21 cellular contexts compared by ENCODE assay signal in genomic region chr21:39666681-39667315, GRCh38. TPM values are rescaled to one million over a fixed set of nuclear protein-coding genes. Genes with fewer than 3 reads are reported as not detected.
"Had no signal": no experiment of that assay in that cellular context is flagged by ENCODE, and none has a peak within 500 bp of the region (broad histone marks: within the 10 kb centered on the region; RNA-seq: fewer than 3 reads in every experiment).

No MANE protein-coding gene starts in this region.

- H3K36me3 ChIP-seq: cardiac muscle cell, lower lobe of right lung, transverse colon, WERI-Rb-1 had no signal

- H3K27me3 ChIP-seq: cardiac muscle cell, hepatocyte, transverse colon had no signal

- H3K4me1 ChIP-seq: lower lobe of right lung, parathyroid adenoma had no signal

- H2AFZ ChIP-seq: hepatocyte, parathyroid adenoma had no signal

- H3K9ac ChIP-seq: parathyroid adenoma had no signal

- H3K9me3 ChIP-seq: lower lobe of right lung, transverse colon had no signal

- H3K4me1 Mint-ChIP-seq: activated naive CD4-positive, alpha-beta T cell treated with anti-CD3 and anti-CD28 coated beads, Interleukin-2, amount 50 U/mL, for 24 hours; T-helper 17 cell had no signal

- H3K27ac ChIP-seq: cardiac muscle cell, epithelial cell of prostate, hepatocyte, lower lobe of right lung, parathyroid adenoma, transverse colon, WERI-Rb-1 had no signal

- H3K4me3 ChIP-seq: cardiac muscle cell, hepatocyte, lower lobe of right lung, transverse colon had no signal

- H3K9me3 Mint-ChIP-seq: activated naive CD4-positive, alpha-beta T cell treated with anti-CD3 and anti-CD28 coated beads, Interleukin-2, amount 50 U/mL, for 24 hours had no signal

- H3K27ac Mint-ChIP-seq: activated naive CD4-positive, alpha-beta T cell treated with anti-CD3 and anti-CD28 coated beads, Interleukin-2, amount 50 U/mL, for 24 hours; T-helper 17 cell had no signal

- DNase-seq: activated CD4-positive, alpha-beta T cell treated with anti-CD3 and anti-CD28 coated beads for 1 hour; activated CD4-positive, alpha-beta T cell treated with anti-CD3 and anti-CD28 coated beads, Interleukin-2, amount 50 U/mL, for 4 hours; activated gamma-delta T cell; amniotic stem cell; foreskin fibroblast; lower lobe of right lung; stimulated activated CD4-positive, alpha-beta T cell treated with anti-CD3 and anti-CD28 coated beads, Interleukin-12 subunit alpha, Interleukin-12 subunit beta, amount 100 ng/mL, for 4 hours; stimulated activated CD4-positive, alpha-beta T cell treated with anti-CD3 and anti-CD28 coated beads, Interleukin-1b, Interleukin-23, amount 100 ng/mL, for 48 hours; stimulated activated CD8-positive, alpha-beta memory T cell treated with anti-CD3 and anti-CD28 coated beads, Interleukin-4, amount 100 ng/mL, for 48 hours; stimulated activated naive CD4-positive, alpha-beta T cell treated with Interleukin-2 at 50 U/mL for 16 hours; T-helper 17 cell; transverse colon; WERI-Rb-1 had no signal

- ATAC-seq: lower lobe of right lung, T-helper 17 cell had no signal

- H3K4me3 Mint-ChIP-seq: activated naive CD4-positive, alpha-beta T cell treated with anti-CD3 and anti-CD28 coated beads, Interleukin-2, amount 50 U/mL, for 24 hours; T-helper 17 cell had no signal

- H3K27me3 Mint-ChIP-seq: activated naive CD4-positive, alpha-beta T cell treated with anti-CD3 and anti-CD28 coated beads, Interleukin-2, amount 50 U/mL, for 24 hours; T-helper 17 cell had no signal

- H3K36me3 Mint-ChIP-seq: activated naive CD4-positive, alpha-beta T cell treated with anti-CD3 and anti-CD28 coated beads, Interleukin-2, amount 50 U/mL, for 24 hours had no signal

- H3K4me2 ChIP-seq: hepatocyte had no signal

RNA-seq across cellular contexts. Expression of gene B3GALT5, which starts 54.1 kb away (rescaled TPM):
- total RNA-seq: activated CD8-positive, alpha-beta memory T cell treated with anti-CD3 and anti-CD28 coated beads for 36 hours; chondrocyte; dermis microvascular lymphatic vessel endothelial cell; T-helper 17 cell had no signal
